ENCODE assay signal across 31 cellular contexts in the genomic region with DNA sequence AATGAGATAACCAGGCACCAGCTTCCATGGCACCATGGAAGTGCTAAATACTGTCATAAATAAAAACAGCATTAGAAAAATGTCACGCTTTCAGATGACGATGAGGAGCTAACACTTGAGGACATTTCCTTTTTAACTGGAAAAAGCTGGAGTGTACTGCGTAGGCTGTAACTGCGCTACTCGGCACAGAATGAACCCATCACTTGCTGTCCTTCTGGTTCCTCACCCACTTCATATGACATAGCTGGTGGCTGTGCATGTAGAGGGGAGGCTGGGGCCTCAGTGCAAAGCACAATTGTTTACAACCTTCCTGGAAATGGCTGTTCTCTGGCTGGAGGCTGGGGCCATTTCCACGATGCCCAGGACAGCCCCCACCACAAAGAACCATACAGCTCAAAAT.
"Had no signal": no experiment of that assay in that cellular context is flagged by ENCODE, and none has a peak within 500 bp of the region (broad histone marks: within the 10 kb centered on the region; RNA-seq: fewer than 3 reads in every experiment).

No MANE protein-coding gene starts in this region.

- H3K27ac ChIP-seq: body of pancreas, colonic mucosa, foreskin keratinocyte, heart left ventricle, neutrophil, prostate gland, stomach, transverse colon, VCaP had no signal

- H3K9me3 Mint-ChIP-seq: effector memory CD8-positive, alpha-beta T cell had no signal

- FAIRE-seq: kidney, TTC549, urothelium cell line had no signal

- H3K27ac Mint-ChIP-seq: activated naive CD8-positive, alpha-beta T cell; effector memory CD8-positive, alpha-beta T cell; immature natural killer cell; naive thymus-derived CD8-positive, alpha-beta T cell; stimulated activated naive B cell treated with anti-CD40 and anti-IgM and Interleukin-4, amounts not matched to agents 10 μg/mL and 1 μg/mL and 100 μg/mL, for 72 hours; T-helper 1 cell treated with Interleukin-12 subunit alpha and Interleukin-12 subunit beta and Interleukin-4 antibody, amounts not matched to agents 30 μg/mL and 1 μg/mL, for 36 hours had no signal

- H3K27me3 Mint-ChIP-seq: activated naive CD8-positive, alpha-beta T cell; effector memory CD8-positive, alpha-beta T cell; naive thymus-derived CD8-positive, alpha-beta T cell; stimulated activated naive B cell treated with anti-CD40 and anti-IgM and Interleukin-4, amounts not matched to agents 10 μg/mL and 1 μg/mL and 100 μg/mL, for 72 hours had no signal

- DNase-seq: activated CD4-positive, alpha-beta T cell treated with anti-CD3 and anti-CD28 coated beads for 48 hours; activated CD4-positive, alpha-beta T cell treated with anti-CD3 and anti-CD28 coated beads, Interleukin-2, amount 50 U/mL, for 48 hours; activated effector memory CD4-positive, alpha-beta T cell treated with Interleukin-2 at 50 U/mL for 16 hours; activated naive CD4-positive, alpha-beta T cell treated with Interleukin-2 at 50 U/mL for 16 hours; aorta; body of pancreas; colonic mucosa; effector memory CD8-positive, alpha-beta T cell; heart left ventricle; hypothalamus; immature natural killer cell; kidney; left colon; naive thymus-derived CD8-positive, alpha-beta T cell; stimulated activated CD4-positive, alpha-beta T cell treated with anti-CD3 and anti-CD28 coated beads, Interleukin-15, amount 100 ng/mL, for 24 hours; stimulated activated CD4-positive, alpha-beta T cell treated with anti-CD3 and anti-CD28 coated beads, Interleukin-2, amount 100 ng/mL, for 24 hours; stimulated activated naive B cell treated with anti-CD40 and anti-IgM and Interleukin-4, amounts not matched to agents 10 μg/mL and 1 μg/mL and 100 μg/mL, for 72 hours; stomach; SW 1271; T-helper 9 cell; transverse colon had no signal

- H3K9me3 ChIP-seq: body of pancreas, colonic mucosa, neutrophil, prostate gland, stomach, transverse colon had no signal

- ATAC-seq: body of pancreas; effector memory CD8-positive, alpha-beta T cell; esophagus mucosa; left colon; naive thymus-derived CD8-positive, alpha-beta T cell; stimulated activated naive B cell treated with anti-CD40 and anti-IgM and Interleukin-4, amounts not matched to agents 10 μg/mL and 1 μg/mL and 100 μg/mL, for 72 hours had no signal

- H3K4me3 Mint-ChIP-seq: activated naive CD8-positive, alpha-beta T cell; effector memory CD8-positive, alpha-beta T cell; immature natural killer cell; naive thymus-derived CD8-positive, alpha-beta T cell; stimulated activated naive B cell treated with anti-CD40 and anti-IgM and Interleukin-4, amounts not matched to agents 10 μg/mL and 1 μg/mL and 100 μg/mL, for 72 hours; T-helper 1 cell treated with Interleukin-12 subunit alpha and Interleukin-12 subunit beta and Interleukin-4 antibody, amounts not matched to agents 30 μg/mL and 1 μg/mL, for 36 hours had no signal

- H3K36me3 ChIP-seq: colonic mucosa, heart left ventricle, neutrophil, prostate gland, transverse colon had no signal

- H3K4me2 ChIP-seq: smooth muscle cell had no signal

- H3K27me3 ChIP-seq: body of pancreas, colonic mucosa, foreskin keratinocyte, heart left ventricle, neutrophil, stomach, transverse colon had no signal

- H3K4me1 Mint-ChIP-seq: immature natural killer cell; stimulated activated naive B cell treated with anti-CD40 and anti-IgM and Interleukin-4, amounts not matched to agents 10 μg/mL and 1 μg/mL and 100 μg/mL, for 72 hours had no signal

- H3K4me3 ChIP-seq: body of pancreas, colonic mucosa, heart left ventricle, prostate gland, smooth muscle cell, stomach, transverse colon had no signal

- H3K4me1 ChIP-seq: body of pancreas, colonic mucosa, foreskin keratinocyte, heart left ventricle, prostate gland, stomach, transverse colon had no signal
